ENCODE assay signal across 15 cellular contexts in genomic region chr10:118712930-118713634, GRCh38. TPM values are rescaled to one million over a fixed set of nuclear protein-coding genes. Genes with fewer than 3 reads are reported as not detected.
DNase-seq lines count a peak whose midpoint lies in the region; ATAC-seq, FAIRE-seq and TF ChIP-seq lines count a peak whose summit lies in the region.
"Had no signal": no experiment of that assay in that cellular context is flagged by ENCODE, and none has a peak within 500 bp of the region (broad histone marks: within the 10 kb centered on the region; RNA-seq: fewer than 3 reads in every experiment).

No MANE protein-coding gene starts in this region.

- peaks cover 3 to 15% of the 10 kb centered on the region in 2 donors for H3K36me3 Mint-ChIP-seq in stimulated activated naive B cell treated with anti-CD40 and anti-IgM and Interleukin-4, amounts not matched to agents 10 μg/mL and 1 μg/mL and 100 μg/mL, for 72 hours
- peaks cover 9% of the 10 kb centered on the region for H3K36me3 Mint-ChIP-seq in effector memory CD8-positive, alpha-beta T cell (ENCODE audit: insufficient read depth)
- H3K36me3 Mint-ChIP-seq: activated CD4-positive, alpha-beta memory T cell treated with anti-CD3 and anti-CD28 coated beads for 36 hours had no signal

- FAIRE-seq in K562 (lab: Jason Lieb, UNC), result no peak
- FAIRE-seq: bronchial epithelial cell, RCC 7860 had no signal

- DNase-seq in DND-41 (no peak), HFF-Myc (ENCODE audit: extremely low read depth, low read depth) (no peak), K562 (ENCODE audit: extremely low read depth in 1 of 4, low spot score in 3 of 4) (peak in 2 of 4 experiments; percentile 7 to 11), left lobe of liver (ENCODE audit: low spot score) (no peak), 8988T (no peak), NOMO-1 (lab: John Stamatoyannopoulos, UW; ENCODE audit: unreplicated experiment in 2 of 2) (no peak)
- no peak for DNase-seq in stimulated activated naive B cell treated with anti-CD40 and anti-IgM and Interleukin-4, amounts not matched to agents 10 μg/mL and 1 μg/mL and 100 μg/mL, for 72 hours
- no peak for DNase-seq in effector memory CD8-positive, alpha-beta T cell
- DNase-seq: activated CD4-positive, alpha-beta memory T cell treated with anti-CD3 and anti-CD28 coated beads for 36 hours; activated effector memory CD4-positive, alpha-beta T cell treated with Interleukin-2 at 50 U/mL for 16 hours; mammary epithelial cell; NCI-H1105 treated with DMSO at 0.1 percent for 48 hours; NCI-H226 had no signal

- no peak overlapping the region for H3K4me3 Mint-ChIP-seq in stimulated activated naive B cell treated with anti-CD40 and anti-IgM and Interleukin-4, amounts not matched to agents 10 μg/mL and 1 μg/mL and 100 μg/mL, for 72 hours
- no peak overlapping the region for H3K4me3 Mint-ChIP-seq in effector memory CD8-positive, alpha-beta T cell
- H3K4me3 Mint-ChIP-seq: activated CD4-positive, alpha-beta memory T cell treated with anti-CD3 and anti-CD28 coated beads for 36 hours had no signal

- peaks cover 18% of the 10 kb centered on the region for H4K20me1 ChIP-seq in DND-41 (ENCODE audit: insufficient read depth, low read length)
- no peaks in the 10 kb centered on the region for H4K20me1 ChIP-seq in K562 (replicated peaks; ENCODE audit: control insufficient read depth, insufficient read depth, low read length)

- no peaks in the 10 kb centered on the region for H3K9me3 ChIP-seq in DND-41 (ENCODE audit: insufficient read depth, low read length, severe bottlenecking)
- H3K9me3 ChIP-seq in K562 (replicated peaks; ENCODE audit: control insufficient read depth, insufficient read depth, low read depth, low read length), result no peaks in the 10 kb centered on the region

- H2AFZ ChIP-seq in DND-41 (ENCODE audit: low read depth, low read length), result no peak overlapping the region
- H2AFZ ChIP-seq in K562 (ENCODE audit: low read depth, low read length), result no peak overlapping the region

- H3K9ac ChIP-seq in DND-41 (ENCODE audit: low read depth, low read length) (no peak overlapping the region), K562 (ENCODE audit: insufficient read depth in 1 of 2, low read depth in 2 of 2, low read length in 2 of 2) (no peak overlapping the region; a peak in 1 of 4 replicates)

- in situ Hi-C loops in K562 (cut with MboI), result loop anchor here (5.0 kb wide), 1 partner anchor 146 kb away; no protein-coding TSS in a partner anchor

- POLR2A ChIA-PET in K562 (lab: Yijun Ruan, JAX), result interaction anchor here (0.6 kb wide), 1 partner anchor 77 kb away, joined by 3 read pairs; no protein-coding TSS in a partner anchor

- peaks cover 0 to 4% of the 10 kb centered on the region in 2 donors for H3K4me1 Mint-ChIP-seq in stimulated activated naive B cell treated with anti-CD40 and anti-IgM and Interleukin-4, amounts not matched to agents 10 μg/mL and 1 μg/mL and 100 μg/mL, for 72 hours
- H3K4me1 Mint-ChIP-seq in effector memory CD8-positive, alpha-beta T cell (ENCODE audit: low read depth in 2 of 2), result no peaks in the 10 kb centered on the region

- no peak for TF ChIP-seq POLR2A in K562 (conservative IDR thresholded peaks at IDR 0.05)

- TF ChIP-seq CTCF in DND-41 (IDR thresholded peaks at IDR 0.05; ENCODE audit: borderline replicate concordance, extremely low read depth, low read length, poor library complexity, severe bottlenecking), result peak; percentile 43
- TF ChIP-seq CTCF in HFF-Myc (IDR thresholded peaks at IDR 0.05; ENCODE audit: low read depth, low read length, missing control alignments), result peak; percentile 19
- peak; percentile 34 to 48 (median 44); a peak in 4 of 6 replicates for TF ChIP-seq CTCF in K562 (IDR thresholded peaks at IDR 0.05 in 2 of 3, conservative IDR thresholded peaks at IDR 0.05 in 1 of 3; ENCODE audit: insufficient read depth in 2 of 3, low read depth in 1 of 3, low read length in 3 of 3)

- TF ChIP-seq RAD21 in K562 (CRISPR knock-in tag; conservative IDR thresholded peaks at IDR 0.05 in 1 of 2, IDR thresholded peaks at IDR 0.05 in 1 of 2), result peak in 1 of 2 experiments; percentile 26; a peak in 1 of 4 replicates

- H3K9me1 ChIP-seq in K562 (ENCODE audit: control insufficient read depth, insufficient read depth, low read length), result no peaks in the 10 kb centered on the region

- H3K36me3 ChIP-seq in DND-41 (ENCODE audit: insufficient read depth, low read length) (peaks cover 24% of the 10 kb centered on the region), K562 (ENCODE audit: control insufficient read depth, insufficient read depth, low read length) (peaks cover 8% of the 10 kb centered on the region; the same call in 1 of the 3 replicates)

- ATAC-seq in DND-41 (ENCODE audit: insufficient read depth, low read depth) (no peak), K562 (peak; percentile 80), left lobe of liver (peak; percentile 12)
- ATAC-seq in stimulated activated naive B cell treated with anti-CD40 and anti-IgM and Interleukin-4, amounts not matched to agents 10 μg/mL and 1 μg/mL and 100 μg/mL, for 72 hours (replicated peaks), result no peak
- no peak for ATAC-seq in effector memory CD8-positive, alpha-beta T cell (replicated peaks)

- H3K27me3 ChIP-seq in DND-41 (ENCODE audit: insufficient read depth, low read length, poor library complexity), result no peaks in the 10 kb centered on the region
- H3K27me3 ChIP-seq in K562 (ENCODE audit: control insufficient read depth in 2 of 2, insufficient read depth in 2 of 2, low read length in 2 of 2), result no peaks in the 10 kb centered on the region

- H3K4me3 ChIP-seq in DND-41 (ENCODE audit: low read depth in 1 of 2, low read length in 2 of 2) (no peak overlapping the region), HFF-Myc (replicated peaks; ENCODE audit: low read depth, low read length) (no peak overlapping the region), K562 (no peak overlapping the region)

- CTCF ChIA-PET in K562 (lab: Yijun Ruan, JAX; ENCODE audit: low intra/inter-chr PET ratio), result interaction anchor here (0.6 kb wide), 1 partner anchor 146 kb away, joined by 4 read pairs; no protein-coding TSS in a partner anchor

- no peaks in the 10 kb centered on the region; the same call in 1 of the 2 replicates for H3K79me2 ChIP-seq in DND-41 (ENCODE audit: insufficient read depth, low read length)
- H3K79me2 ChIP-seq in K562 (ENCODE audit: control insufficient read depth, insufficient read depth, low read length), result peaks cover 2% of the 10 kb centered on the region; the same call in 2 of the 3 replicates

- 85% methylated on average over 9 of the region's 14 CpGs for WGBS in K562 (ENCODE audit: insufficient coverage, low coverage, missing lambda C conversion rate)

- no peak for TF ChIP-seq EP300 in K562 (IDR thresholded peaks at IDR 0.05; ENCODE audit: low read length)

- intact Hi-C loops in K562 (cut with micrococcal nuclease), result no loop called here

- H3K9me3 Mint-ChIP-seq in stimulated activated naive B cell treated with anti-CD40 and anti-IgM and Interleukin-4, amounts not matched to agents 10 μg/mL and 1 μg/mL and 100 μg/mL, for 72 hours, result no peaks in the 10 kb centered on the region
- H3K9me3 Mint-ChIP-seq in effector memory CD8-positive, alpha-beta T cell, result no peaks in the 10 kb centered on the region
- H3K9me3 Mint-ChIP-seq: activated CD4-positive, alpha-beta memory T cell treated with anti-CD3 and anti-CD28 coated beads for 36 hours had no signal

- no peak overlapping the region for H3K4me2 ChIP-seq in DND-41 (ENCODE audit: insufficient read depth, low read length)
- H3K4me2 ChIP-seq in K562 (ENCODE audit: insufficient read depth, low read length), result no peak overlapping the region

- BruUV-seq in K562 (replicated peaks; lab: Mats Ljungman, UMichigan), result no TSS peak

- H3K27ac Mint-ChIP-seq in stimulated activated naive B cell treated with anti-CD40 and anti-IgM and Interleukin-4, amounts not matched to agents 10 μg/mL and 1 μg/mL and 100 μg/mL, for 72 hours, result no peak overlapping the region
- H3K27ac Mint-ChIP-seq in effector memory CD8-positive, alpha-beta T cell, result no peak overlapping the region
- H3K27ac Mint-ChIP-seq: activated CD4-positive, alpha-beta memory T cell treated with anti-CD3 and anti-CD28 coated beads for 36 hours had no signal

- no peaks in the 10 kb centered on the region for H3K27me3 Mint-ChIP-seq in stimulated activated naive B cell treated with anti-CD40 and anti-IgM and Interleukin-4, amounts not matched to agents 10 μg/mL and 1 μg/mL and 100 μg/mL, for 72 hours
- no peaks in the 10 kb centered on the region for H3K27me3 Mint-ChIP-seq in effector memory CD8-positive, alpha-beta T cell
- H3K27me3 Mint-ChIP-seq: activated CD4-positive, alpha-beta memory T cell treated with anti-CD3 and anti-CD28 coated beads for 36 hours had no signal

- H3K27ac ChIP-seq in DND-41 (ENCODE audit: low read length) (no peak overlapping the region), K562 (ENCODE audit: extremely low read depth, low read depth, low read length) (no peak overlapping the region)

- no peaks in the 10 kb centered on the region for H3K4me1 ChIP-seq in DND-41 (ENCODE audit: insufficient read depth, low read length)
- H3K4me1 ChIP-seq in K562 (replicated peaks in 1 of 2; ENCODE audit: control insufficient read depth in 2 of 2, insufficient read depth in 2 of 2, low read length in 2 of 2), result peaks cover 0 to 6% of the 10 kb centered on the region in 2 experiments; a peak in 1 of 5 replicates

TF ChIP-seq in K562, 482 proteins besides CTCF, POLR2A, EP300 and RAD21 (continues in another document):
- TF ChIP-seq RBM22 (IDR thresholded peaks at IDR 0.05; ENCODE audit: low read depth, low read length, poor library complexity, severe bottlenecking) (no peak), MEF2D (tag; conservative IDR thresholded peaks at IDR 0.05; ENCODE audit: low read depth) (no peak), SP1 (CRISPR knock-in tag; IDR thresholded peaks at IDR 0.05) (no peak)

RNA-seq across cellular contexts. Expression of gene CACUL1, which starts 41.7 kb away (rescaled TPM):
- 18.9 and 38.9 TPM in 2 replicates for total RNA-seq in K562 (2011; cell fraction: chromatin; rRNA removed; ENCODE audit: low replicate concordance)
- 6.3 and 13.0 TPM in 2 replicates for total RNA-seq in K562 (2011; cell fraction: nucleolus; rRNA removed)
- total RNA-seq in K562 (2011; cell fraction: nucleoplasm; rRNA removed), result 16.6 and 33.1 TPM in 2 replicates
- total RNA-seq in K562 (2014; rRNA removed) (13.5 and 13.9 TPM in 2 replicates), K562 (2014; rRNA removed; fragmentation: Illumina TruSeq; extraction: Trizol) (16.1 and 18.4 TPM in 2 replicates), K562 (2015; rRNA removed; fragmentation: Illumina TruSeq; extraction: Trizol) (14.8 and 15.1 TPM in 2 replicates), K562 (2021) (16.5 and 17.1 TPM in 2 replicates), left lobe of liver (16.1 TPM)
- polyA plus RNA-seq in K562 (2011; rRNA removed) (13.9 and 15.0 TPM in 2 replicates), K562 (2014; fragmentation: Illumina TruSeq; extraction: Trizol) (6.1 and 6.5 TPM in 2 replicates), K562 (2014; fragmentation: Nextera tagmentation; extraction: Ambion mirVana) (10 to 100 TPM in 1 of 2 experiments, 1 to 10 TPM in 1; 4.5 to 10.1 TPM), K562 (2014; rRNA removed) (6.1 and 6.4 TPM in 2 replicates)
- polyA plus RNA-seq in K562 (2011; cell fraction: cytosol; rRNA removed), result 2.9 and 4.4 TPM in 2 replicates
- 4.8 and 7.2 TPM in 2 replicates for polyA plus RNA-seq in K562 (2011; cell fraction: nucleus; rRNA removed)
- 5.8 and 6.6 TPM in 2 replicates for polyA plus RNA-seq in K562 (2012)
- polyA minus RNA-seq in K562 (2011; rRNA and poly(A)+ RNA removed), result 17.8 and 20.5 TPM in 2 replicates
- 11.9 and 12.9 TPM in 2 replicates for polyA minus RNA-seq in K562 (2011; cell fraction: cytosol; rRNA and poly(A)+ RNA removed)
- 9.2 and 15.4 TPM in 2 replicates for polyA minus RNA-seq in K562 (2011; cell fraction: nucleus; rRNA and poly(A)+ RNA removed)

Comparison
In these comparisons a context has a peak if more than half of its experiments do, and no peak if none do; other contexts are left out.
1. ATAC-seq: peak in K562 (single experiment) and left lobe of liver (single experiment); none in DND-41 (single experiment), stimulated activated naive B cell treated with anti-CD40 and anti-IgM and Interleukin-4, amounts not matched to agents 10 μg/mL and 1 μg/mL and 100 μg/mL, for 72 hours (0 of 2) and effector memory CD8-positive, alpha-beta T cell (single experiment).
2. Peak in every context shown above with its lines, with median percentiles within 50 percentile points of each other: CTCF ChIP-seq.